16 cellular contexts compared by ENCODE assay signal in genomic region chr15:68822818-68823217, GRCh38. TPM values are rescaled to one million over a fixed set of nuclear protein-coding genes. Genes with fewer than 3 reads are reported as not detected.
DNase-seq lines count a peak whose midpoint lies in the region; ATAC-seq and TF ChIP-seq lines count a peak whose summit lies in the region.
"Had no signal": no experiment of that assay in that cellular context is flagged by ENCODE, and none has a peak within 500 bp of the region (broad histone marks: within the 10 kb centered on the region; RNA-seq: fewer than 3 reads in every experiment).

No MANE protein-coding gene starts in this region.

- DNase-seq in activated naive CD8-positive, alpha-beta T cell treated with anti-CD3 and anti-CD28 coated beads, Interleukin-2, amount 10 ng/mL, durations not matched to agents 7 days and 5 days, result no peak
- DNase-seq in activated naive CD8-positive, alpha-beta T cell treated with anti-CD3 and anti-CD28 coated beads, Interleukin-2, amount 50 U/mL, for 24 hours, result no peak
- peak; percentile 32 for DNase-seq in NCI-H82 treated with DMSO at 0.1 percent for 48 hours (lab: John Stamatoyannopoulos, UW; ENCODE audit: unreplicated experiment)
- no peak for DNase-seq in endodermal cell
- DNase-seq in type B pancreatic cell (ENCODE audit: extremely low spot score, unreplicated experiment), result no peak
- DNase-seq in NK-92 treated with Interleukin-12 subunit alpha and Interleukin-12 subunit beta, amount 100 ng/mL, for 24 hours (lab: John Stamatoyannopoulos, UW), result no peak
- no peak for DNase-seq in suprapubic skin (ENCODE audit: low spot score in 2 of 2)
- DNase-seq: aorta; esophagus squamous epithelium; naive thymus-derived CD4-positive, alpha-beta T cell; NCI-H187; NCI-H526 treated with DMSO at 0.1 percent for 48 hours; stimulated activated naive CD4-positive, alpha-beta T cell treated with Interleukin-2 at 50 U/mL for 16 hours had no signal

- POLR2A ChIA-PET in activated naive CD8-positive, alpha-beta T cell treated with anti-CD3 and anti-CD28 coated beads, Interleukin-2, amount 10 ng/mL, durations not matched to agents 7 days and 5 days (lab: Charles Lee), result interaction anchor here (0.8 to 1.2 kb wide), 2 partner anchors 26 to 28 kb away, joined by 3 read pairs; no protein-coding TSS in a partner anchor

- H3K4me1 ChIP-seq in endodermal cell (ENCODE audit: control insufficient read depth, insufficient read depth, low read length) (peaks cover 7% of the 10 kb centered on the region), suprapubic skin (peaks cover 16% of the 10 kb centered on the region)

- H3K27ac ChIP-seq in endodermal cell (ENCODE audit: low read depth, low read length), result no peak overlapping the region
- H3K27ac ChIP-seq in suprapubic skin, result no peak overlapping the region

- H3K9me3 Mint-ChIP-seq in activated naive CD8-positive, alpha-beta T cell treated with anti-CD3 and anti-CD28 coated beads, Interleukin-2, amount 10 ng/mL, durations not matched to agents 7 days and 5 days, result no peaks in the 10 kb centered on the region
- H3K9me3 Mint-ChIP-seq in activated naive CD8-positive, alpha-beta T cell treated with anti-CD3 and anti-CD28 coated beads, Interleukin-2, amount 50 U/mL, for 24 hours, result no peaks in the 10 kb centered on the region
- H3K9me3 Mint-ChIP-seq in endodermal cell (no peaks in the 10 kb centered on the region), type B pancreatic cell (no peaks in the 10 kb centered on the region)
- H3K9me3 Mint-ChIP-seq: T-helper 1 cell treated with Interleukin-12 subunit alpha and Interleukin-12 subunit beta and Interleukin-4 antibody, amounts not matched to agents 30 μg/mL and 1 μg/mL, for 36 hours had no signal

- peaks cover 19% of the 10 kb centered on the region for H3K4me1 Mint-ChIP-seq in activated naive CD8-positive, alpha-beta T cell treated with anti-CD3 and anti-CD28 coated beads, Interleukin-2, amount 10 ng/mL, durations not matched to agents 7 days and 5 days
- H3K4me1 Mint-ChIP-seq in activated naive CD8-positive, alpha-beta T cell treated with anti-CD3 and anti-CD28 coated beads, Interleukin-2, amount 50 U/mL, for 24 hours, result peaks cover 19% of the 10 kb centered on the region
- peaks cover 18% of the 10 kb centered on the region for H3K4me1 Mint-ChIP-seq in endodermal cell
- H3K4me1 Mint-ChIP-seq in type B pancreatic cell (ENCODE audit: unreplicated experiment), result peaks cover 15% of the 10 kb centered on the region

- H3K4me3 Mint-ChIP-seq in activated naive CD8-positive, alpha-beta T cell treated with anti-CD3 and anti-CD28 coated beads, Interleukin-2, amount 10 ng/mL, durations not matched to agents 7 days and 5 days, result peak overlapping the region; percentile 34
- no peak overlapping the region for H3K4me3 Mint-ChIP-seq in activated naive CD8-positive, alpha-beta T cell treated with anti-CD3 and anti-CD28 coated beads, Interleukin-2, amount 50 U/mL, for 24 hours
- no peak overlapping the region for H3K4me3 Mint-ChIP-seq in endodermal cell
- peak overlapping the region; percentile 58 for H3K4me3 Mint-ChIP-seq in type B pancreatic cell

- no peaks in the 10 kb centered on the region for H3K27me3 Mint-ChIP-seq in activated naive CD8-positive, alpha-beta T cell treated with anti-CD3 and anti-CD28 coated beads, Interleukin-2, amount 10 ng/mL, durations not matched to agents 7 days and 5 days
- H3K27me3 Mint-ChIP-seq in activated naive CD8-positive, alpha-beta T cell treated with anti-CD3 and anti-CD28 coated beads, Interleukin-2, amount 50 U/mL, for 24 hours, result no peaks in the 10 kb centered on the region
- peaks cover 40% of the 10 kb centered on the region for H3K27me3 Mint-ChIP-seq in endodermal cell (ENCODE audit: insufficient read depth)
- H3K27me3 Mint-ChIP-seq in type B pancreatic cell, result no peaks in the 10 kb centered on the region

- TF ChIP-seq POLR2A in suprapubic skin (IDR thresholded peaks at IDR 0.05), result no peak

- H3K27me3 ChIP-seq in endodermal cell (ENCODE audit: control insufficient read depth, insufficient read depth, low read length, poor library complexity, severe bottlenecking) (no peaks in the 10 kb centered on the region), suprapubic skin (no peaks in the 10 kb centered on the region)
- H3K27me3 ChIP-seq: esophagus squamous epithelium had no signal

- no peak overlapping the region for H3K27ac Mint-ChIP-seq in activated naive CD8-positive, alpha-beta T cell treated with anti-CD3 and anti-CD28 coated beads, Interleukin-2, amount 10 ng/mL, durations not matched to agents 7 days and 5 days
- H3K27ac Mint-ChIP-seq in activated naive CD8-positive, alpha-beta T cell treated with anti-CD3 and anti-CD28 coated beads, Interleukin-2, amount 50 U/mL, for 24 hours, result no peak overlapping the region
- H3K27ac Mint-ChIP-seq in endodermal cell, result no peak overlapping the region
- H3K27ac Mint-ChIP-seq in type B pancreatic cell, result peak overlapping the region; percentile 4

- no peak for ATAC-seq in activated naive CD8-positive, alpha-beta T cell treated with anti-CD3 and anti-CD28 coated beads, Interleukin-2, amount 10 ng/mL, durations not matched to agents 7 days and 5 days (ENCODE audit: low read depth)
- ATAC-seq in activated naive CD8-positive, alpha-beta T cell treated with anti-CD3 and anti-CD28 coated beads, Interleukin-2, amount 50 U/mL, for 24 hours, result no peak
- no peak for ATAC-seq in HG03439 (IDR thresholded peaks at IDR 0.05; ENCODE audit: unreplicated experiment)
- ATAC-seq: left lobe of liver; naive thymus-derived CD4-positive, alpha-beta T cell had no signal

- H3K4me3 ChIP-seq in endodermal cell (ENCODE audit: low read length), result peak overlapping the region; percentile 96
- H3K4me3 ChIP-seq in suprapubic skin, result no peak overlapping the region

- TF ChIP-seq CTCF in endodermal cell (conservative IDR thresholded peaks at IDR 0.05) (no peak), type B pancreatic cell (conservative IDR thresholded peaks at IDR 0.05) (no peak), suprapubic skin (IDR thresholded peaks at IDR 0.05) (no peak)

- no peak overlapping the region for H3K9ac ChIP-seq in endodermal cell (ENCODE audit: extremely low read depth, low read length, poor library complexity, severe bottlenecking)

- H3K9me3 ChIP-seq in endodermal cell (ENCODE audit: control insufficient read depth, low read length) (no peaks in the 10 kb centered on the region), suprapubic skin (no peaks in the 10 kb centered on the region)
- H3K9me3 ChIP-seq: esophagus squamous epithelium had no signal

- 14 to 30% methylated on average over 1 of the region's 3 CpGs for WGBS in endodermal cell (ENCODE audit: insufficient coverage in 1 of 2, insufficient read length in 1 of 2), 2 experiments
- 72% methylated on average over 3 of the region's 3 CpGs for WGBS in suprapubic skin

- no peak for TF ChIP-seq EP300 in suprapubic skin (IDR thresholded peaks at IDR 0.05)

- H3K36me3 Mint-ChIP-seq in activated naive CD8-positive, alpha-beta T cell treated with anti-CD3 and anti-CD28 coated beads, Interleukin-2, amount 10 ng/mL, durations not matched to agents 7 days and 5 days, result peaks cover 1% of the 10 kb centered on the region
- H3K36me3 Mint-ChIP-seq in activated naive CD8-positive, alpha-beta T cell treated with anti-CD3 and anti-CD28 coated beads, Interleukin-2, amount 50 U/mL, for 24 hours (ENCODE audit: low read depth), result peaks cover 3% of the 10 kb centered on the region
- H3K36me3 Mint-ChIP-seq in endodermal cell (ENCODE audit: low read depth), result no peaks in the 10 kb centered on the region
- peaks cover 4% of the 10 kb centered on the region for H3K36me3 Mint-ChIP-seq in type B pancreatic cell

- H3K36me3 ChIP-seq in endodermal cell (ENCODE audit: control insufficient read depth, insufficient read depth, low read length), result no peaks in the 10 kb centered on the region
- no peaks in the 10 kb centered on the region for H3K36me3 ChIP-seq in suprapubic skin
- H3K36me3 ChIP-seq: esophagus squamous epithelium had no signal

RNA-seq across cellular contexts. Expression of gene ANP32A, which starts 2.1 kb away (rescaled TPM):
- total RNA-seq in activated naive CD8-positive, alpha-beta T cell treated with anti-CD3 and anti-CD28 coated beads, Interleukin-2, amount 10 ng/mL, durations not matched to agents 7 days and 5 days, result 100 to 1,000 TPM; 174 to 177 TPM
- 100 to 1,000 TPM; 346 to 385 TPM for total RNA-seq in endodermal cell
- 302 TPM for polyA plus RNA-seq in endodermal cell (2013, experiment 1 of 2)
- 289 TPM for polyA plus RNA-seq in endodermal cell (2013, experiment 2 of 2)
- total RNA-seq in type B pancreatic cell (ENCODE audit: low replicate concordance), result 167 and 222 TPM in 2 replicates
- 100 to 1,000 TPM in 1 of 4 donors, 10 to 100 TPM in 3; 25.5 to 101 (median 31.3) TPM for total RNA-seq in suprapubic skin

Comparison
In these comparisons a context has a peak if more than half of its experiments do, and no peak if none do; other contexts are left out.
1. H3K4me3 Mint-ChIP-seq: peak in activated naive CD8-positive, alpha-beta T cell treated with anti-CD3 and anti-CD28 coated beads, Interleukin-2, amount 10 ng/mL, durations not matched to agents 7 days and 5 days (single experiment) and type B pancreatic cell (single experiment); none in activated naive CD8-positive, alpha-beta T cell treated with anti-CD3 and anti-CD28 coated beads, Interleukin-2, amount 50 U/mL, for 24 hours (single experiment) and endodermal cell (single experiment).